Comparison of ENCODE assay signal across 24 cellular contexts in the genomic region with DNA sequence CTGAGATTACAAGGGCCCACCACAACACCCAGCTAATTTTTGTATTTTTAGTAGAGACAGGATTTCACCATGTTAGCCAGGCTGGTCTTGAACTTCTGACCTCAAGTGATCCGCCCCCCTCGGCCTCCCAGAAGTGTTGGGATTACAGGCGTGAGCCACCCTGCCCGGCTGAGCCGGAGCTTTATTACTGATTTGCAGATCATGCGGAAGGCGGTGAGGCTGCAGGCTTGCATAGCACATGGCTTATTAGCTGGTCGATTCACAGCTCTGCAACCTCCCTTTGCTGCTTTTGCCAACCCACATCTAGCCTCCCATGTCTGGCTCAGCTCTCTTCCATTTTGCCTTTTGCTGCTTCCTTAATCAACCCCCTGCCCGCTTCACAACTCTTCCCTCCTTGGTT.
"Had no signal": no experiment of that assay in that cellular context is flagged by ENCODE, and none has a peak within 500 bp of the region (broad histone marks: within the 10 kb centered on the region; RNA-seq: fewer than 3 reads in every experiment).

No MANE protein-coding gene starts in this region.

- H3K36me3 Mint-ChIP-seq: activated CD4-positive, alpha-beta memory T cell treated with anti-CD3 and anti-CD28 coated beads for 36 hours; naive thymus-derived CD8-positive, alpha-beta T cell; stimulated activated effector memory CD8-positive, alpha-beta T cell treated with anti-CD3 and anti-CD28 coated beads, Interleukin-12 subunit alpha, Interleukin-12 subunit beta, amount 100 ng/mL, for 72 hours had no signal

- H3K9me3 Mint-ChIP-seq: activated CD4-positive, alpha-beta memory T cell treated with anti-CD3 and anti-CD28 coated beads for 36 hours; activated T-helper 1 cell treated with anti-CD3 and anti-CD28 coated beads, Interleukin-12 subunit alpha, Interleukin-12 subunit beta, Interleukin-2, Interleukin-4 antibody, amounts not matched to agents 30 ng/mL and 10 ng/mL and 1 ng/mL, durations not matched to agents 14 hours and 24 hours and 36 hours; stimulated activated effector memory CD8-positive, alpha-beta T cell treated with anti-CD3 and anti-CD28 coated beads, Interleukin-12 subunit alpha, Interleukin-12 subunit beta, amount 100 ng/mL, for 72 hours; stimulated activated naive CD8-positive, alpha-beta T cell treated with anti-CD3 and anti-CD28 coated beads, Interleukin-15, Interleukin-2, amounts not matched to agents 100 ng/mL and 50 ng/mL, for 24 hours had no signal

- H3K4me3 Mint-ChIP-seq: activated CD4-positive, alpha-beta memory T cell treated with anti-CD3 and anti-CD28 coated beads for 36 hours; activated T-helper 1 cell treated with anti-CD3 and anti-CD28 coated beads, Interleukin-12 subunit alpha, Interleukin-12 subunit beta, Interleukin-2, Interleukin-4 antibody, amounts not matched to agents 30 ng/mL and 10 ng/mL and 1 ng/mL, durations not matched to agents 14 hours and 24 hours and 36 hours; naive thymus-derived CD8-positive, alpha-beta T cell; stimulated activated effector memory CD8-positive, alpha-beta T cell treated with anti-CD3 and anti-CD28 coated beads, Interleukin-12 subunit alpha, Interleukin-12 subunit beta, amount 100 ng/mL, for 72 hours; stimulated activated naive CD8-positive, alpha-beta T cell treated with anti-CD3 and anti-CD28 coated beads, Interleukin-15, Interleukin-2, amounts not matched to agents 100 ng/mL and 50 ng/mL, for 24 hours had no signal

- H3K27ac ChIP-seq: left lung, neutrophil, thoracic aorta had no signal

- H3K36me3 ChIP-seq: left lung, neutrophil, thoracic aorta, upper lobe of left lung, vagina had no signal

- H3K4me3 ChIP-seq: left lung, lung, skin epidermis, thoracic aorta, upper lobe of left lung, vagina had no signal

- H3K9me3 ChIP-seq: neutrophil, upper lobe of left lung, vagina had no signal

- ATAC-seq: left lung; naive thymus-derived CD8-positive, alpha-beta T cell; sciatic nerve; stimulated activated effector memory CD8-positive, alpha-beta T cell treated with anti-CD3 and anti-CD28 coated beads, Interleukin-12 subunit alpha, Interleukin-12 subunit beta, amount 100 ng/mL, for 72 hours had no signal

- DNase-seq: activated CD4-positive, alpha-beta memory T cell treated with anti-CD3 and anti-CD28 coated beads for 36 hours; activated CD4-positive, alpha-beta T cell treated with anti-CD3 and anti-CD28 coated beads for 48 hours; activated CD8-positive, alpha-beta memory T cell treated with anti-CD3 and anti-CD28 coated beads, Interleukin-2, amount 50 U/mL, for 4 hours; activated gamma-delta T cell; activated naive CD4-positive, alpha-beta T cell treated with anti-CD3 and anti-CD28 coated beads, Interleukin-2, amount 50 U/mL, for 16 hours; activated T-cell treated with anti-CD3 and anti-CD28 coated beads, Interleukin-2, amount 50 U/mL, for 1 hour; amniotic stem cell; central memory CD4-positive, alpha-beta T cell; effector memory CD4-positive, alpha-beta T cell; left lung; naive thymus-derived CD8-positive, alpha-beta T cell; retina; stimulated activated CD4-positive, alpha-beta T cell treated with anti-CD3 and anti-CD28 coated beads, Interleukin-4, amount 100 ng/mL, for 24 hours; upper lobe of left lung had no signal

- H3K27ac Mint-ChIP-seq: activated CD4-positive, alpha-beta memory T cell treated with anti-CD3 and anti-CD28 coated beads for 36 hours; naive thymus-derived CD8-positive, alpha-beta T cell; progenitor cell of endocrine pancreas; stimulated activated effector memory CD8-positive, alpha-beta T cell treated with anti-CD3 and anti-CD28 coated beads, Interleukin-12 subunit alpha, Interleukin-12 subunit beta, amount 100 ng/mL, for 72 hours; stimulated activated naive CD8-positive, alpha-beta T cell treated with anti-CD3 and anti-CD28 coated beads, Interleukin-15, Interleukin-2, amounts not matched to agents 100 ng/mL and 50 ng/mL, for 24 hours had no signal

- H3K27me3 ChIP-seq: left lung, neutrophil, upper lobe of left lung, vagina had no signal
